ENCODE assay signal across 8 cellular contexts in the genomic region with DNA sequence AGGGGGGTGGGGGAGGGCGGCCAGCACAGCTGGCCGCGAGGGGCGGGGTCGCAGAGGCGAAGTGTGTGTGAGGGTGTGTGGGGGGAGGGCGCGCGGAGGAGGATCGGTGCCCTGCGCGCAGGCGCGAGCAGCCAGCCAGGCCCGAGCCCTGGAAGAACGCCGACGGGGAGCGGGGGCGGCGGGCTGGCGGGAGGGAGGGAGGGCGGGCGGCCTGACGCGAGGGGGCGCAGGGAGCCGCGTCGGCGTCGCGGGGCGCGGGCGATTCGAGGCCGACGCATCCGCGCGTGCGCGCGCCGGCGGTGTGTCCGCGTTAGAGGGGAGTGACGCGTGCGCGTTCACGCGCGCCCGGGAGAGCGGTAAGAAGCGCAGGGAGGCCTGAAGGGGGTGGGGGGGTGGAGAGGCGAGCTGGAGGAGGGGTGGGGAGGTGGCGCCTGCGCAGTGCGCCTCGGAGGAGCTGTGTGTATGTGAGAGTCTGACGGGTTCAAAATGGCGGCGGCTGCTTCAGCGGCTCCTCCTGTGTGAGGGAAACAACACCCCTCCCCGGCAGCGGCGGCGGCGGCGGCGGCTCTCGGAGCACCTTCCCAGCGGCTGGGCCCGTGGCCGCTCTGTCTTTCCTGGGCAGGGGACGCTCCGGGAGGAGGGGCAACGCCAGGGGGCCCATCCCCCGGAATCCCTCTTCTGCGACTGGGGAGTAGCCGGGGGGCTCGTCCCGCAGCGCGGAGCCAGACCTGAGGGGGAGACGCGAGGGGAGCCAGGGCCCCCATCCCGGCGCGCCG. TPM values are rescaled to one million over a fixed set of nuclear protein-coding genes. Genes with fewer than 3 reads are reported as not detected.
A peak's percentile ranks its signal among the peaks of the same experiment; 100 is the strongest.
DNase-seq lines count a peak whose midpoint lies in the region; ATAC-seq lines count a peak whose summit lies in the region.

A gene (plus strand): TSS at position 463 of the 776 bp plus-strand sequence. CDS start 2,054 bp downstream, outside the sequence.

- peak within 1 kb of the TSS; percentile 82 to 98 (median 96) for H3K27ac Mint-ChIP-seq in CD8-positive, alpha-beta memory T cell

- peak within 1 kb of the TSS; percentile 78 for H3K27ac ChIP-seq in CD8-positive, alpha-beta memory T cell (ENCODE audit: low read depth, low read length)

- H3K4me3 Mint-ChIP-seq in CD8-positive, alpha-beta memory T cell: peak within 1 kb of the TSS; percentile 91 to 99 (median 97)

- H3K27me3 ChIP-seq in CD8-positive, alpha-beta memory T cell (ENCODE audit: insufficient read depth, low read length, poor library complexity, severe bottlenecking): no peaks in the 10 kb centered on the region

- CTCF ChIA-PET in CD8-positive, alpha-beta memory T cell (lab: Charles Lee): interaction anchor here (1.0 to 1.4 kb wide), 3 partner anchors 37 to 121 kb away, joined by 3 to 8 read pairs (median 4); no protein-coding TSS in a partner anchor
- CTCF ChIA-PET in activated CD8-positive, alpha-beta memory T cell treated with anti-CD3 and anti-CD28 coated beads for 36 hours (lab: Charles Lee): interaction anchor here (0.6 to 1.0 kb wide), 2 partner anchors 29 to 36 kb away, joined by 3 read pairs; no protein-coding TSS in a partner anchor

- H3K36me3 Mint-ChIP-seq in CD8-positive, alpha-beta memory T cell: peaks cover 0 to 34% (median 7%) of the 10 kb centered on the region in 3 donors

- POLR2A ChIA-PET in CD8-positive, alpha-beta memory T cell (lab: Charles Lee): interaction anchor here (0.5 to 2.4 kb wide), 8 partner anchors 9 to 343 kb away, joined by 3 to 18 read pairs (median 3); a partner anchor contains a TSS
- POLR2A ChIA-PET in activated CD8-positive, alpha-beta memory T cell treated with anti-CD3 and anti-CD28 coated beads for 36 hours (lab: Charles Lee): interaction anchor here (0.5 to 0.6 kb wide), 2 partner anchors 37 to 188 kb away, joined by 3 to 4 read pairs; no protein-coding TSS in a partner anchor

- no peaks in the 10 kb centered on the region for H3K9me3 Mint-ChIP-seq in CD8-positive, alpha-beta memory T cell

- H3K36me3 ChIP-seq in CD8-positive, alpha-beta memory T cell (ENCODE audit: insufficient read depth, low read length): no peaks in the 10 kb centered on the region

- H3K4me1 ChIP-seq in CD8-positive, alpha-beta memory T cell (ENCODE audit: insufficient read depth, low read length): peaks cover 23% of the 10 kb centered on the region

- H3K9me3 ChIP-seq in CD8-positive, alpha-beta memory T cell (ENCODE audit: low read length): no peaks in the 10 kb centered on the region

- H3K4me3 ChIP-seq in CD8-positive, alpha-beta memory T cell (ENCODE audit: low read length): peak within 1 kb of the TSS; percentile 94

- peak; percentile 56 for ATAC-seq in GM21360 (IDR thresholded peaks at IDR 0.05; ENCODE audit: unreplicated experiment)

- H3K4me1 Mint-ChIP-seq in CD8-positive, alpha-beta memory T cell: peaks cover 25 to 49% (median 35%) of the 10 kb centered on the region in 3 donors

- DNase-seq in CD8-positive, alpha-beta memory T cell: peak; percentile 97 to 100 (median 99)
- DNase-seq in HT1080 (ENCODE audit: low read depth) (peak; percentile 90), lung microvascular endothelial cell (ENCODE audit: low read depth in 2 of 2) (peak; percentile 99 to 100)
- peak; percentile 99 for DNase-seq in NK-92 treated with Interleukin-12 subunit alpha and Interleukin-12 subunit beta, amount 100 ng/mL, for 24 hours (lab: John Stamatoyannopoulos, UW)
- DNase-seq in effector CD8-positive, alpha-beta T cell (lab: John Stamatoyannopoulos, UW): peak; percentile 98
- DNase-seq in stimulated activated CD4-positive, alpha-beta T cell treated with anti-CD3 and anti-CD28 coated beads, TNF-alpha, amount 100 ng/mL, for 4 hours (ENCODE audit: low read depth in 3 of 3): peak; percentile 95 to 99 (median 98)

- no peaks in the 10 kb centered on the region for H3K27me3 Mint-ChIP-seq in CD8-positive, alpha-beta memory T cell

RNA-seq across cellular contexts. Expression of the gene that starts here (rescaled TPM):
- total RNA-seq in CD8-positive, alpha-beta memory T cell: 100 to 1,000 TPM; 101 to 107 TPM
- 20.4 TPM for polyA plus RNA-seq in CD8-positive, alpha-beta memory T cell
- 18.9 and 25.6 TPM in 2 replicates for total RNA-seq in HT1080 (2014; rRNA removed; shearing (Covaris generic))
- polyA plus RNA-seq in HT1080 (2015; cell fraction: cytosol; rRNA removed): 23.0 and 24.5 TPM in 2 replicates
- polyA plus RNA-seq in HT1080 (2015; cell fraction: nucleus; rRNA removed): 58.3 and 65.3 TPM in 2 replicates
- 10 to 100 TPM; 85.3 to 87.6 TPM for total RNA-seq in activated CD8-positive, alpha-beta memory T cell treated with anti-CD3 and anti-CD28 coated beads for 36 hours
- total RNA-seq in lung microvascular endothelial cell: 23.8 and 31.7 TPM in 2 replicates

Comparison
In these comparisons a context has a peak if more than half of its experiments do, and no peak if none do; other contexts are left out.
1. Peak in every context shown above with its lines: DNase-seq, ATAC-seq, H3K4me3 ChIP-seq and H3K27ac ChIP-seq.